18 cellular contexts compared by ENCODE assay signal in the genomic region with DNA sequence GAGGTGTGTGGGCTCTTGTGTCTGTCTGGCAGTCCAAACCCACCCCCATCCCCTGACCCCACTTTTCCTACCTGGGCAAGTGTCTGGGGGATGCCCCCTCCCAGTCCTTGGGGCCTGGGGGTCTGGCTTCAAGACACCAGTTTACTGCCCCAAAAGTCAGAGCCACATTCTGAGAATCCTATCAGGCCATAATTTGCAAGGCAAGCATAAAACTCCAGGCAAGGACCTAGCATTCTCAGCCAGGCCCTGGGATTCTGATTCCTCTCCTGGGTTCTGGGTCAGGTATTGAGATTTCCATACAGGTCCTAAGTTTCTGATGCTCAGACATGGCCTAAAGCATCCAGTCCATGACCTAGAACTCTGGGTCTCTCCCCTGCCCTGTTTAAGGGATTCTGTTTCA.
"Had no signal": no experiment of that assay in that cellular context is flagged by ENCODE, and none has a peak within 500 bp of the region (broad histone marks: within the 10 kb centered on the region; RNA-seq: fewer than 3 reads in every experiment).

No MANE protein-coding gene starts in this region.

- H3K4me1 ChIP-seq: colonic mucosa had no signal

- H3K4me3 ChIP-seq: body of pancreas, colonic mucosa, thyroid gland had no signal

- H3K9me3 ChIP-seq: body of pancreas, colonic mucosa, SK-N-SH, thyroid gland had no signal

- H3K36me3 ChIP-seq: colonic mucosa had no signal

- H3K36me3 Mint-ChIP-seq: activated naive CD8-positive, alpha-beta T cell treated with anti-CD3 and anti-CD28 coated beads for 36 hours had no signal

- H3K9ac ChIP-seq: SK-N-SH had no signal

- H3K9me3 Mint-ChIP-seq: activated CD4-positive, alpha-beta memory T cell treated with anti-CD3 and anti-CD28 coated beads, Interleukin-2, amount 10 ng/mL, durations not matched to agents 7 days and 5 days; activated naive CD8-positive, alpha-beta T cell treated with anti-CD3 and anti-CD28 coated beads for 36 hours; activated T-helper 17 cell treated with anti-CD3 and anti-CD28 coated beads, Interleukin-2, amount 50 U/mL, for 72 hours; nephron; T-helper 2 cell treated with Interferon-gamma antibody and Interleukin-4, amounts not matched to agents 5 μg/mL and 100 μg/mL, for 36 hours; WTC11 had no signal

- H3K27ac Mint-ChIP-seq: activated CD4-positive, alpha-beta memory T cell treated with anti-CD3 and anti-CD28 coated beads, Interleukin-2, amount 10 ng/mL, durations not matched to agents 7 days and 5 days; activated CD4-positive, alpha-beta T cell treated with anti-CD3 and anti-CD28 coated beads for 36 hours; activated naive CD8-positive, alpha-beta T cell treated with anti-CD3 and anti-CD28 coated beads for 36 hours; activated T-helper 17 cell treated with anti-CD3 and anti-CD28 coated beads, Interleukin-2, amount 50 U/mL, for 72 hours; T-helper 2 cell treated with Interferon-gamma antibody and Interleukin-4, amounts not matched to agents 5 μg/mL and 100 μg/mL, for 36 hours; WTC11 had no signal

- DNase-seq: activated CD4-positive, alpha-beta memory T cell treated with anti-CD3 and anti-CD28 coated beads, Interleukin-2, amount 10 ng/mL, durations not matched to agents 7 days and 5 days; activated CD4-positive, alpha-beta T cell treated with anti-CD3 and anti-CD28 coated beads for 36 hours; activated naive CD4-positive, alpha-beta T cell; activated naive CD8-positive, alpha-beta T cell treated with anti-CD3 and anti-CD28 coated beads for 36 hours; activated T-cell treated with anti-CD3 and anti-CD28 coated beads, Interleukin-2, amount 50 U/mL, for 1 hour; amniotic stem cell; body of pancreas; central memory CD4-positive, alpha-beta T cell; colonic mucosa; foreskin melanocyte; retina; SK-N-SH; stimulated activated CD4-positive, alpha-beta T cell treated with anti-CD3 and anti-CD28 coated beads, Interleukin-2, amount 100 ng/mL, for 24 hours; thyroid gland had no signal

- H3K27me3 ChIP-seq: body of pancreas, colonic mucosa, thyroid gland had no signal

- H3K27ac ChIP-seq: colonic mucosa, thyroid gland had no signal

- H3K4me1 Mint-ChIP-seq: activated CD4-positive, alpha-beta memory T cell treated with anti-CD3 and anti-CD28 coated beads, Interleukin-2, amount 10 ng/mL, durations not matched to agents 7 days and 5 days; activated T-helper 17 cell treated with anti-CD3 and anti-CD28 coated beads, Interleukin-2, amount 50 U/mL, for 72 hours had no signal

- ATAC-seq: activated CD4-positive, alpha-beta T cell treated with anti-CD3 and anti-CD28 coated beads for 36 hours; activated T-helper 17 cell treated with anti-CD3 and anti-CD28 coated beads, Interleukin-2, amount 50 U/mL, for 72 hours; body of pancreas; WTC11 had no signal

- H3K4me2 ChIP-seq: SK-N-SH had no signal

- H3K27me3 Mint-ChIP-seq: activated CD4-positive, alpha-beta T cell treated with anti-CD3 and anti-CD28 coated beads for 36 hours; activated naive CD8-positive, alpha-beta T cell treated with anti-CD3 and anti-CD28 coated beads for 36 hours; activated T-helper 17 cell treated with anti-CD3 and anti-CD28 coated beads, Interleukin-2, amount 50 U/mL, for 72 hours had no signal

- H3K4me3 Mint-ChIP-seq: activated CD4-positive, alpha-beta memory T cell treated with anti-CD3 and anti-CD28 coated beads, Interleukin-2, amount 10 ng/mL, durations not matched to agents 7 days and 5 days; activated CD4-positive, alpha-beta T cell treated with anti-CD3 and anti-CD28 coated beads for 36 hours; activated naive CD8-positive, alpha-beta T cell treated with anti-CD3 and anti-CD28 coated beads for 36 hours; activated T-helper 17 cell treated with anti-CD3 and anti-CD28 coated beads, Interleukin-2, amount 50 U/mL, for 72 hours; nephron; T-helper 2 cell treated with Interferon-gamma antibody and Interleukin-4, amounts not matched to agents 5 μg/mL and 100 μg/mL, for 36 hours; WTC11 had no signal
